ENCODE assay signal across 8 cellular contexts in genomic region chr12:34218193-34219045, GRCh38.
DNase-seq lines count a peak whose midpoint lies in the region; ATAC-seq and TF ChIP-seq lines count a peak whose summit lies in the region.

No MANE protein-coding gene starts in this region.

- H3K36me3 ChIP-seq in DND-41 (ENCODE audit: insufficient read depth, low read length) (no peaks in the 10 kb centered on the region), ovary (no peaks in the 10 kb centered on the region)

- H3K4me3 ChIP-seq in DND-41 (ENCODE audit: low read depth in 1 of 2, low read length in 2 of 2), result no peak overlapping the region
- peak overlapping the region; percentile 23 for H3K4me3 ChIP-seq in ovary

- no peak for TF ChIP-seq EP300 in ovary (IDR thresholded peaks at IDR 0.05)

- no peaks in the 10 kb centered on the region for H3K27me3 ChIP-seq in DND-41 (ENCODE audit: insufficient read depth, low read length, poor library complexity)
- no peaks in the 10 kb centered on the region for H3K27me3 ChIP-seq in ovary

- H3K36me3 Mint-ChIP-seq in type B pancreatic cell, result peaks cover 5% of the 10 kb centered on the region

- H3K27ac ChIP-seq in DND-41 (ENCODE audit: low read length) (no peak overlapping the region), ovary (no peak overlapping the region)

- no peaks in the 10 kb centered on the region for H3K9me3 Mint-ChIP-seq in type B pancreatic cell

- H3K79me2 ChIP-seq in DND-41 (ENCODE audit: insufficient read depth, low read length), result no peaks in the 10 kb centered on the region

- H2AFZ ChIP-seq in DND-41 (ENCODE audit: low read depth, low read length), result peak overlapping the region; percentile 74

- H3K4me1 ChIP-seq in DND-41 (ENCODE audit: insufficient read depth, low read length), result 0 out of 2 replicates have a peak, but pooled peaks cover 3% of the 10 kb centered on the region
- no peaks in the 10 kb centered on the region for H3K4me1 ChIP-seq in ovary (ENCODE audit: insufficient read depth)

- ATAC-seq in DND-41 (ENCODE audit: insufficient read depth, low read depth) (peak; percentile 76), GM21786 (IDR thresholded peaks at IDR 0.05; ENCODE audit: unreplicated experiment) (peak; percentile 90)

- TF ChIP-seq CTCF in DND-41 (IDR thresholded peaks at IDR 0.05; ENCODE audit: borderline replicate concordance, extremely low read depth, low read length, poor library complexity, severe bottlenecking) (peak; percentile 90), ovary (IDR thresholded peaks at IDR 0.05) (peak; percentile 27 to 60 (median 53)), type B pancreatic cell (conservative IDR thresholded peaks at IDR 0.05) (peak; percentile 73)

- peak overlapping the region; percentile 33; the same call in 1 of the 2 replicates for H3K4me2 ChIP-seq in DND-41 (ENCODE audit: insufficient read depth, low read length)

- WGBS in ovary, 3 donors, result 4 to 19% (median 18%) methylated on average over 39 of the region's 39 CpGs

- intact Hi-C loops in ovary (cut with DNase I), result loop anchor here in 3 of 4 donors (5.0 to 10.0 kb wide), 2 partner anchors 94 to 96 kb away; no protein-coding TSS in a partner anchor

- H3K27me3 Mint-ChIP-seq in type B pancreatic cell, result no peaks in the 10 kb centered on the region

- H3K4me1 Mint-ChIP-seq in type B pancreatic cell (ENCODE audit: unreplicated experiment), result no peaks in the 10 kb centered on the region

- no peaks in the 10 kb centered on the region for H3K9me3 ChIP-seq in DND-41 (ENCODE audit: insufficient read depth, low read length, severe bottlenecking)
- H3K9me3 ChIP-seq in ovary, result no peaks in the 10 kb centered on the region

- TF ChIP-seq POLR2A in ovary (IDR thresholded peaks at IDR 0.05), result no peak

- no peak overlapping the region for H3K27ac Mint-ChIP-seq in type B pancreatic cell

- no peak overlapping the region for H3K9ac ChIP-seq in DND-41 (ENCODE audit: low read depth, low read length)

- no peaks in the 10 kb centered on the region for H4K20me1 ChIP-seq in DND-41 (ENCODE audit: insufficient read depth, low read length)

- no peak overlapping the region for H3K4me3 Mint-ChIP-seq in type B pancreatic cell

- peak; percentile 66 for DNase-seq in DND-41
- peak; percentile 80 to 86 for DNase-seq in Kasumi-1 (lab: John Stamatoyannopoulos, UW)
- peak; percentile 53 to 66 for DNase-seq in SHP77 (lab: John Stamatoyannopoulos, UW)
- DNase-seq in activated naive CD4-positive, alpha-beta T cell (lab: John Stamatoyannopoulos, UW), result peak in 3 of 4 experiments; percentile 12 to 31 (median 24)
- DNase-seq in glomerular visceral epithelial cell (ENCODE audit: extremely low spot score), result peak; percentile 68
- peak; percentile 54 to 70 (median 57) for DNase-seq in ovary
- DNase-seq in type B pancreatic cell (ENCODE audit: extremely low spot score, unreplicated experiment), result no peak
